Comparison of ENCODE assay signal across 18 cellular contexts in the genomic region with DNA sequence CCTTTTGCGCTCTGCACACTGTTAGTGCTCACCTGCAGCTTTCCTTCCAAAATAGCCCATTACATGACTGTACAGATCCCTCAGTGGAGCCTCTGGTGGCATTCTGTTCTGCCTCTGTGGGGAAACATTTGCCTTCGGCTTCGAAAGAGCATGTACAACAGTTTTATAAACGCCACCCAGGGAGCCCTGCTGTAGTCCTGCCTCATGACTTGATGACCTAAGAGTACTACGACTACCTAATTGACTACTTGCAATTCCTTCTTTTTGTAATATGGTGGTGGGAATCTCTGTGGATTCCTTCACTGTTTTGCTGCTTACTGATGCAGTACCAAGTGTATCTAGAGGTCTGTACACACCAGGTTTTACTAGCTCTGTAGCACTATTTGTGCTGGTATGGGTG.
"Had no signal": no experiment of that assay in that cellular context is flagged by ENCODE, and none has a peak within 500 bp of the region (broad histone marks: within the 10 kb centered on the region; RNA-seq: fewer than 3 reads in every experiment).

No MANE protein-coding gene starts in this region.

- H3K9me3 ChIP-seq: esophagus squamous epithelium, left lung, pancreas, thoracic aorta had no signal

- H3K9me3 Mint-ChIP-seq: activated naive CD4-positive, alpha-beta T cell treated with anti-CD3 and anti-CD28 coated beads, Interleukin-2, amount 50 U/mL, for 72 hours; brain; naive B cell; WTC11 had no signal

- H3K27ac ChIP-seq: coronary artery, esophagus squamous epithelium, left lung, pancreas, thoracic aorta had no signal

- H3K4me3 Mint-ChIP-seq: brain, T-helper 17 cell, WTC11 had no signal

- DNase-seq: activated CD4-positive, alpha-beta T cell treated with anti-CD3 and anti-CD28 coated beads, Interleukin-2, amount 50 U/mL, for 1 hour; activated gamma-delta T cell; central memory CD4-positive, alpha-beta T cell; effector CD4-positive, alpha-beta T cell; esophagus squamous epithelium; hippocampal formation; kidney; left lung; naive B cell; pancreas; stimulated activated CD4-positive, alpha-beta T cell treated with anti-CD3 and anti-CD28 coated beads, Interleukin-12 subunit alpha, Interleukin-12 subunit beta, amount 100 ng/mL, for 4 hours; stimulated activated CD4-positive, alpha-beta T cell treated with anti-CD3 and anti-CD28 coated beads, Interleukin-2, amount 100 ng/mL, for 24 hours; T-helper 17 cell had no signal

- H3K4me1 Mint-ChIP-seq: T-helper 17 cell, WTC11 had no signal

- ATAC-seq: left lung, pancreas, T-helper 17 cell, WTC11 had no signal

- H3K4me1 ChIP-seq: esophagus squamous epithelium, left lung, pancreas had no signal

- H3K27me3 ChIP-seq: esophagus squamous epithelium, left lung, pancreas had no signal

- H3K27ac Mint-ChIP-seq: naive B cell, T-helper 17 cell, WTC11 had no signal

- H3K4me3 ChIP-seq: coronary artery, esophagus squamous epithelium, left lung, pancreas, thoracic aorta had no signal

- H3K27me3 Mint-ChIP-seq: brain, naive B cell, T-helper 17 cell had no signal

- H3K36me3 Mint-ChIP-seq: WTC11 had no signal
